Comparison of ENCODE assay signal across 10 cellular contexts in the genomic region with DNA sequence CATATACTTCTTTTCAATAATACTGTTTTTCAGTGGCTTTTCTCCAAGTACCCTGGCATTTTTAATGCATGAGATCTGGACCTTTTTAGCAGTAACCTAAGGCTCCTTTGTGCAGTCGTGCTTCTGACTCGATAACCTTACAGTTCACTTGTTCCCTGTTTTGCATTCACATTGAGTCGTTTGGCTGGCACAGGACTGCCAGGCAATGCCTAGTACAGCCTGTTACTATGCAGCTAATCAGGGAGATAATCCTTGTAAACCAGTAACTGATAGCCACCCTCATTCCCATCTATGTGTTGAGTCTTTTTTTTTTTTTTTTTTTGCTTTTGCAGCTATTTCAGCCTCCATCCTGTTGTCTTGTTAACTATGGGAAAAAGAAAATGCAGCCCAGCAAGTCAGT. TPM values are rescaled to one million over a fixed set of nuclear protein-coding genes. Genes with fewer than 3 reads are reported as not detected.
DNase-seq lines count a peak whose midpoint lies in the region; ATAC-seq, FAIRE-seq and TF ChIP-seq lines count a peak whose summit lies in the region.
"Had no signal": no experiment of that assay in that cellular context is flagged by ENCODE, and none has a peak within 500 bp of the region (broad histone marks: within the 10 kb centered on the region; RNA-seq: fewer than 3 reads in every experiment).

No MANE protein-coding gene starts in this region.

- H3K4me2 ChIP-seq in HepG2 (ENCODE audit: low read depth, low read length), result peak overlapping the region; percentile 98

- ATAC-seq in HepG2 (no peak), foreskin keratinocyte (no peak)

- TF ChIP-seq EP300 in HepG2 (IDR thresholded peaks at IDR 0.05; ENCODE audit: low read depth in 2 of 2, low read length in 2 of 2) (no peak), HepG2 (CRISPR knock-in tag; IDR thresholded peaks at IDR 0.05; ENCODE audit: borderline replicate concordance) (no peak), suprapubic skin (IDR thresholded peaks at IDR 0.05) (no peak)

- FAIRE-seq in HepG2 (lab: Jason Lieb, UNC), result no peak

- intact Hi-C loops in HepG2 (cut with micrococcal nuclease; ENCODE audit: unreplicated experiment), result no loop called here

- H3K79me2 ChIP-seq in HepG2 (ENCODE audit: insufficient read depth, low read length), result peaks cover 80% of the 10 kb centered on the region

- WGBS in HepG2 (ENCODE audit: low lambda C conversion rate), result 3% methylated on average over 3 of the region's 3 CpGs
- 28% methylated on average over 3 of the region's 3 CpGs for WGBS in suprapubic skin

- H3K27me3 ChIP-seq in HepG2 (ENCODE audit: control insufficient read depth in 1 of 2, insufficient read depth in 2 of 2, low read length in 2 of 2) (no peaks in the 10 kb centered on the region; a peak in 1 of 5 replicates), suprapubic skin (no peaks in the 10 kb centered on the region), foreskin keratinocyte (peaks cover 5% of the 10 kb centered on the region)

- no peak for TF ChIP-seq CTCF in astrocyte of the cerebellum (IDR thresholded peaks at IDR 0.05; ENCODE audit: low read depth, low read length, missing control alignments)
- no peak for TF ChIP-seq CTCF in HepG2 (CRISPR knock-in tag; IDR thresholded peaks at IDR 0.05)
- no peak for TF ChIP-seq CTCF in suprapubic skin (IDR thresholded peaks at IDR 0.05)
- no peak for TF ChIP-seq CTCF in foreskin keratinocyte (conservative IDR thresholded peaks at IDR 0.05)

- peak overlapping the region; percentile 95 for H3K9ac ChIP-seq in HepG2 (ENCODE audit: insufficient read depth, low read depth, low read length)

- DNase-seq in NCI-H82 (lab: John Stamatoyannopoulos, UW) (peak; percentile 72), NCI-H82 treated with DMSO at 0.1 percent for 48 hours (lab: John Stamatoyannopoulos, UW; ENCODE audit: unreplicated experiment) (no peak), astrocyte of the cerebellum (ENCODE audit: low read depth) (no peak), HepG2 (ENCODE audit: low spot score) (no peak), suprapubic skin (ENCODE audit: low spot score in 2 of 2) (no peak), DMS153 (lab: John Stamatoyannopoulos, UW) (no peak), foreskin keratinocyte (no peak), DMS153 treated with DMSO at 0.1 percent for 48 hours (lab: John Stamatoyannopoulos, UW; ENCODE audit: unreplicated experiment) (no peak)

- POLR2A ChIA-PET in HepG2 (lab: Yijun Ruan, JAX), result interaction anchor here (0.6 to 4.6 kb wide), 5 partner anchors 15 to 615 kb away, joined by 3 to 25 read pairs (median 3); no protein-coding TSS in a partner anchor

- H3K9me3 ChIP-seq in HepG2 (ENCODE audit: low read length) (no peaks in the 10 kb centered on the region), suprapubic skin (no peaks in the 10 kb centered on the region)
- H3K9me3 ChIP-seq: neutrophil had no signal

- H3K36me3 ChIP-seq in HepG2 (replicated peaks in 1 of 2; ENCODE audit: control insufficient read depth in 1 of 2, insufficient read depth in 2 of 2, low read length in 2 of 2) (peaks cover 8 to 36% of the 10 kb centered on the region in 2 experiments), suprapubic skin (no peaks in the 10 kb centered on the region)
- H3K36me3 ChIP-seq: neutrophil had no signal

- H2AFZ ChIP-seq in HepG2 (ENCODE audit: low read length), result no peak overlapping the region

- H3K27ac ChIP-seq in HepG2 (ENCODE audit: extremely low read length, insufficient read depth, low read length) (peak overlapping the region; percentile 95), suprapubic skin (peak overlapping the region; percentile 91), foreskin keratinocyte (no peak overlapping the region)
- H3K27ac ChIP-seq: neutrophil, SK-N-MC had no signal

- H3K4me1 ChIP-seq in HepG2 (ENCODE audit: insufficient read depth, low read length) (peaks cover 65% of the 10 kb centered on the region), suprapubic skin (peaks cover 41% of the 10 kb centered on the region), foreskin keratinocyte (peaks cover 47% of the 10 kb centered on the region)

- no TSS peak for BruUV-seq in HepG2 (replicated peaks; lab: Mats Ljungman, UMichigan)

- TF ChIP-seq POLR2A in HepG2 (IDR thresholded peaks at IDR 0.05; ENCODE audit: insufficient read depth in 1 of 2, low read depth in 2 of 2, low read length in 2 of 2) (no peak), suprapubic skin (IDR thresholded peaks at IDR 0.05) (no peak)

- peaks cover 56% of the 10 kb centered on the region for H4K20me1 ChIP-seq in HepG2 (ENCODE audit: insufficient read depth, low read length)

- H3K4me3 ChIP-seq in astrocyte of the cerebellum (ENCODE audit: low read depth, low read length), result peak overlapping the region; percentile 87
- peak overlapping the region; percentile 95 to 99 (median 96) for H3K4me3 ChIP-seq in HepG2 (replicated peaks in 1 of 3; ENCODE audit: insufficient read depth in 1 of 3, low read depth in 2 of 3, low read length in 3 of 3)
- H3K4me3 ChIP-seq in suprapubic skin, result peak overlapping the region; percentile 92
- H3K4me3 ChIP-seq: SK-N-MC had no signal

- in situ Hi-C loops in astrocyte of the cerebellum (cut with HindIII; ENCODE audit: low sequenced_read_pairs), result loop anchor here (25.0 kb wide), 1 partner anchor 473 kb away; no protein-coding TSS in a partner anchor
- in situ Hi-C loops in HepG2 (cut with HindIII; ENCODE audit: extremely low pct_ligation_motif_present, low pct_unique_long_range_greater_than_20kb), result no loop called here

- no peak for TF ChIP-seq RAD21 in HepG2 (CRISPR knock-in tag; IDR thresholded peaks at IDR 0.05)

- CTCF ChIA-PET in HepG2 (lab: Yijun Ruan, JAX; ENCODE audit: low intra/inter-chr PET ratio, low total read pairs), result no interaction called here

TF ChIP-seq in HepG2, 621 proteins besides CTCF, POLR2A, EP300 and RAD21:
- TF ChIP-seq ZNF343 (CRISPR knock-in tag; IDR thresholded peaks at IDR 0.05) (no peak), PTBP1 (IDR thresholded peaks at IDR 0.05; ENCODE audit: low read depth, low read length, poor library complexity, severe bottlenecking) (no peak)
- TF ChIP-seq, protein P1, sequence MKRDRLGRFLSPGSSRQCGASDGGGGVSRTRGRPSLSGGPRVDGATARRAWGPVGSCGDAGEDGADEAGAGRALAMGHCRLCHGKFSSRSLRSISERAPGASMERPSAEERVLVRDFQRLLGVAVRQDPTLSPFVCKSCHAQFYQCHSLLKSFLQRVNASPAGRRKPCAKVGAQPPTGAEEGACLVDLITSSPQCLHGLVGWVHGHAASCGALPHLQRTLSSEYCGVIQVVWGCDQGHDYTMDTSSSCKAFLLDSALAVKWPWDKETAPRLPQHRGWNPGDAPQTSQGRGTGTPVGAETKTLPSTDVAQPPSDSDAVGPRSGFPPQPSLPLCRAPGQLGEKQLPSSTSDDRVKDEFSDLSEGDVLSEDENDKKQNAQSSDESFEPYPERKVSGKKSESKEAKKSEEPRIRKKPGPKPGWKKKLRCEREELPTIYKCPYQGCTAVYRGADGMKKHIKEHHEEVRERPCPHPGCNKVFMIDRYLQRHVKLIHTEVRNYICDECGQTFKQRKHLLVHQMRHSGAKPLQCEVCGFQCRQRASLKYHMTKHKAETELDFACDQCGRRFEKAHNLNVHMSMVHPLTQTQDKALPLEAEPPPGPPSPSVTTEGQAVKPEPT (CRISPR knock-in tag; IDR thresholded peaks at IDR 0.05; ENCODE audit: low read depth), result no peak

RNA-seq across cellular contexts. Expression of gene ATP1B1, which starts 3.8 kb away (rescaled TPM):
- total RNA-seq in HepG2 (2016; rRNA removed; fragmentation: Illumina TruSeq; extraction: Trizol), result 89.8 and 135 TPM in 2 replicates
- 15.3 and 17.7 TPM in 2 replicates for total RNA-seq in HepG2 (2016; cell fraction: cytosol; rRNA removed; fragmentation: Illumina TruSeq; extraction: Trizol; ENCODE audit: low read depth)
- 83.4 and 139 TPM in 2 replicates for total RNA-seq in HepG2 (2016; cell fraction: insoluble cytoplasmic fraction; rRNA removed; fragmentation: Illumina TruSeq; extraction: Trizol)
- 47.8 and 51.7 TPM in 2 replicates for total RNA-seq in HepG2 (2016; cell fraction: membrane; rRNA removed; fragmentation: Illumina TruSeq; extraction: Trizol)
- total RNA-seq in HepG2 (2016; cell fraction: nucleus; rRNA removed; fragmentation: Illumina TruSeq; extraction: Trizol), result 170 and 186 TPM in 2 replicates
- 134 TPM in 2 replicates for polyA plus RNA-seq in HepG2 (2011; rRNA removed)
- polyA plus RNA-seq in HepG2 (2011; cell fraction: cytosol; rRNA removed), result 63.8 and 107 TPM in 2 replicates
- polyA plus RNA-seq in HepG2 (2011; cell fraction: nucleus; rRNA removed), result 45.7 and 54.4 TPM in 2 replicates
- polyA plus RNA-seq in HepG2 (2012), result 194 and 216 TPM in 2 replicates
- 12.7 and 13.7 TPM in 2 replicates for polyA plus RNA-seq in HepG2 (2016; cell fraction: cytosol; fragmentation: Illumina TruSeq; extraction: Trizol; ENCODE audit: low read depth)
- 116 and 118 TPM in 2 replicates for polyA plus RNA-seq in HepG2 (2016; cell fraction: insoluble cytoplasmic fraction; fragmentation: Illumina TruSeq; extraction: Trizol; ENCODE audit: low read depth)
- polyA plus RNA-seq in HepG2 (2016; cell fraction: membrane; fragmentation: Illumina TruSeq; extraction: Trizol; ENCODE audit: low read depth), result 31.8 and 33.5 TPM in 2 replicates
- 298 and 311 TPM in 2 replicates for polyA plus RNA-seq in HepG2 (2016; cell fraction: nucleus; fragmentation: Illumina TruSeq; extraction: Trizol; ENCODE audit: insufficient read depth, low read depth)
- polyA minus RNA-seq in HepG2 (2011; rRNA and poly(A)+ RNA removed; ENCODE audit: low replicate concordance), result 26.2 and 55.9 TPM in 2 replicates
- polyA minus RNA-seq in HepG2 (2011; cell fraction: cytosol; rRNA and poly(A)+ RNA removed), result 118 and 143 TPM in 2 replicates
- polyA minus RNA-seq in HepG2 (2011; cell fraction: nucleus; rRNA and poly(A)+ RNA removed), result 93.7 and 117 TPM in 2 replicates
- 100 to 1,000 TPM in 2 of 4 donors, 10 to 100 TPM in 2; 63.3 to 150 (median 108) TPM for total RNA-seq in suprapubic skin
- 35.8 and 36.3 TPM in 2 replicates for total RNA-seq in foreskin keratinocyte
- 18.8 and 20.0 TPM in 2 replicates for polyA plus RNA-seq in foreskin keratinocyte
